In the genomic region with DNA sequence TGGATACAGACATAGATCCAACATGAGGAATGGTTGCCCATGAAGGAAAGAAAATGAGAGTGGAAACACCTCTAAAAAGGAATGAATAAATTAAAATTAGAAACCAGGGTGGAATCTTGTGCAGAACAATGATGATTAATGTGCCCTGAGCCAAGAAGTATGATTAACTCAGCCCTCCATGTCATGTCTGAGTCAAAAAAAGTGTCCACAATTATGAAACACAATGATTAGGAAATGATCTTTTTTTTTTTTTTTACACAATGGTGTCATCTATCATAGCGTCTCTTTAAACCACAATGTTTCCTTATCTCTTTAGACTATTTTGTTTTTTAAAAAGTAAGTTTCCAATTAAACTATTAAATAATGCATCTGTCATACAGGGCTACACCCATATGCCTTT, we compare ENCODE assay signal across 14 cellular contexts.
DNase-seq lines count a peak whose midpoint lies in the region; ATAC-seq and FAIRE-seq lines count a peak whose summit lies in the region.
"Had no signal": no experiment of that assay in that cellular context is flagged by ENCODE, and none has a peak within 500 bp of the region (broad histone marks: within the 10 kb centered on the region; RNA-seq: fewer than 3 reads in every experiment).

No MANE protein-coding gene starts in this region.

- DNase-seq in AML-193 (lab: John Stamatoyannopoulos, UW) (peak; percentile 70 to 82), HPDE6-E6E7 (ENCODE audit: extremely low spot score) (peak; percentile 74), kidney glomerular epithelial cell (lab: John Stamatoyannopoulos, UW) (peak; percentile 45), posterior vena cava (ENCODE audit: low spot score) (no peak), NCI-H748 treated with DMSO at 0.1 percent for 48 hours (lab: John Stamatoyannopoulos, UW) (no peak), HuH-7.5 (ENCODE audit: low spot score) (no peak)
- DNase-seq: body of pancreas; erythroblast; NCI-H69; stimulated activated CD4-positive, alpha-beta T cell treated with anti-CD3 and anti-CD28 coated beads, Interleukin-4, amount 100 ng/mL, for 1 hour; T-cell had no signal

- FAIRE-seq in TTC549 (lab: Jason Lieb, UNC), result peak; percentile 29

- ATAC-seq in HG02938 (IDR thresholded peaks at IDR 0.05; ENCODE audit: unreplicated experiment), result no peak
- ATAC-seq: body of pancreas, left lobe of liver, T-cell had no signal

- intact Hi-C loops in posterior vena cava (cut with DNase I), result no loop called here

Comparison
In these comparisons a context has a peak if more than half of its experiments do, and no peak if none do; other contexts are left out.
1. DNase-seq: peak in AML-193 (2 of 2), HPDE6-E6E7 (single experiment) and kidney glomerular epithelial cell (single experiment); none in posterior vena cava (single experiment), NCI-H748 treated with DMSO at 0.1 percent for 48 hours (single experiment) and HuH-7.5 (single experiment).